In the genomic region with DNA sequence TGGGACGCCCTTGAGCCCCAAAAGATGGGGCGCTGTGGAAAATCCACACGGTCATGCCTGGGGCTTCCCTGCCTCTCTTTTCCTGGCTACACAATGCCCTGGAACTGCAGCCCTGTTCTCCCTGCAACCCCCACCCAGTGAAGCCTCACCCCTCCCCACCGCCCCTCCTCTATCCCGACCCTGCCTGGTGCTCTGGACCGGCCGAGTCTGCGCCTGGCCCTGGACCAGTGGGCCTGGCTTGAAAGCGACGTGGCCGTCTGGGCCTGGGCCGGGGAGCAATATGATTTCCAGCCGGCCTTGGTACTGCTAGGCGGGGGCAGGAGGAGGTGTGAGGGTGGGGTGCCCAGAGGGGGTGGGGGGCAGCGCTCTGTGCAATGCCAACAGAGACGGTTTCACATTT, we compare ENCODE assay signal across 13 cellular contexts.
DNase-seq lines count a peak whose midpoint lies in the region; ATAC-seq and TF ChIP-seq lines count a peak whose summit lies in the region.
"Had no signal": no experiment of that assay in that cellular context is flagged by ENCODE, and none has a peak within 500 bp of the region (broad histone marks: within the 10 kb centered on the region; RNA-seq: fewer than 3 reads in every experiment).

No MANE protein-coding gene starts in this region.

- no peak overlapping the region for H3K4ac ChIP-seq in mesenchymal stem cell (ENCODE audit: low read depth in 1 of 2, low read length in 2 of 2)

- H3F3A ChIP-seq in GM23248 (ENCODE audit: insufficient read depth), result no peaks in the 10 kb centered on the region

- 21 to 25% methylated on average over 16 of the region's 16 CpGs for WGBS in GM23248 (ENCODE audit: low coverage in 1 of 2, low lambda C conversion rate in 2 of 2, missing lambda C conversion rate in 2 of 2), 2 experiments
- WGBS in mesenchymal stem cell, result 86% methylated on average over 16 of the region's 16 CpGs
- 80 to 86% (median 84%) methylated on average over 8 to 16 of the region's 16 CpGs for WGBS in spleen, 5 donors

- H3K14ac ChIP-seq in mesenchymal stem cell (ENCODE audit: low read length in 2 of 2), result no peak overlapping the region

- H3K27me3 ChIP-seq in right atrium auricular region (no peaks in the 10 kb centered on the region), GM23248 (replicated peaks; ENCODE audit: insufficient read depth) (peaks cover 10% of the 10 kb centered on the region), mesenchymal stem cell (ENCODE audit: control insufficient read depth in 1 of 2, insufficient read depth in 1 of 2, low read length in 2 of 2) (peaks cover 25 to 49% of the 10 kb centered on the region in 2 experiments), spleen (replicated peaks in 1 of 7) (peaks cover 0 to 77% (median 0%) of the 10 kb centered on the region in 7 donors), Peyer's patch (no peaks in the 10 kb centered on the region), uterus (no peaks in the 10 kb centered on the region)

- peak overlapping the region; percentile 76 for H4K8ac ChIP-seq in mesenchymal stem cell (ENCODE audit: low read length)

- H3K4me3 ChIP-seq in right atrium auricular region (no peak overlapping the region), GM23248 (no peak overlapping the region), mesenchymal stem cell (ENCODE audit: insufficient read depth in 1 of 2, low read depth in 1 of 2, low read length in 2 of 2) (no peak overlapping the region), spleen (no peak overlapping the region), Peyer's patch (no peak overlapping the region), uterus (no peak overlapping the region)
- H3K4me3 ChIP-seq: HAP-1 had no signal

- intact Hi-C loops in Right ventricle myocardium superior (cut with DNase I) (no loop called here), spleen (cut with DNase I; ENCODE audit: low total_unique reads) (no loop called here), uterus (cut with DNase I; ENCODE audit: low total_unique reads) (no loop called here)

- H2BK12ac ChIP-seq in mesenchymal stem cell (ENCODE audit: low read length in 2 of 2), result peak overlapping the region; percentile 11 to 23

- no peaks in the 10 kb centered on the region for H3K79me1 ChIP-seq in mesenchymal stem cell (replicated peaks; ENCODE audit: low read length, poor library complexity, severe bottlenecking)

- no peak overlapping the region for H2BK5ac ChIP-seq in mesenchymal stem cell (ENCODE audit: low read depth, low read length, poor library complexity, severe bottlenecking)

- H3K4me2 ChIP-seq in GM23248 (ENCODE audit: unreplicated experiment) (no peak overlapping the region), mesenchymal stem cell (ENCODE audit: low read length, poor library complexity, severe bottlenecking) (no peak overlapping the region)

- no peaks in the 10 kb centered on the region for H3K9me3 ChIP-seq in right atrium auricular region
- H3K9me3 ChIP-seq in GM23248 (ENCODE audit: low read depth), result no peaks in the 10 kb centered on the region
- no peaks in the 10 kb centered on the region for H3K9me3 ChIP-seq in mesenchymal stem cell (ENCODE audit: control insufficient read depth, low read length)
- H3K9me3 ChIP-seq in spleen, result no peaks in the 10 kb centered on the region
- peaks cover 0 to 3% (median 0%) of the 10 kb centered on the region in 4 donors for H3K9me3 ChIP-seq in Peyer's patch
- no peaks in the 10 kb centered on the region for H3K9me3 ChIP-seq in uterus
- H3K9me3 ChIP-seq: HAP-1 had no signal

- no peak overlapping the region for H2AK5ac ChIP-seq in mesenchymal stem cell (ENCODE audit: low read length, severe bottlenecking)

- peak; percentile 21 for ATAC-seq in Right ventricle myocardium superior (ENCODE audit: poor library complexity)
- ATAC-seq: CD8-positive, alpha-beta T cell had no signal

- H2AFZ ChIP-seq in GM23248, result no peak overlapping the region
- H2AFZ ChIP-seq in mesenchymal stem cell (ENCODE audit: low read depth, low read length), result no peak overlapping the region

- H2BK15ac ChIP-seq in mesenchymal stem cell (ENCODE audit: low read depth, poor library complexity, severe bottlenecking), result no peak overlapping the region

- DNase-seq in Right ventricle myocardium superior (no peak), right atrium auricular region (ENCODE audit: low spot score) (no peak), GM23248 (peak; percentile 12), mesenchymal stem cell (no peak), spleen (no peak), Peyer's patch (no peak), uterus (no peak)
- DNase-seq: COR-L47, DMS153, DMS79 treated with DMSO at 0.1 percent for 48 hours, GOT3 had no signal

- no peaks in the 10 kb centered on the region for H4K20me1 ChIP-seq in GM23248 (ENCODE audit: insufficient read depth)

- no peak overlapping the region for H3K9ac ChIP-seq in GM23248
- H3K9ac ChIP-seq in mesenchymal stem cell (ENCODE audit: low read length), result no peak overlapping the region

- no peak overlapping the region for H3K23ac ChIP-seq in mesenchymal stem cell (ENCODE audit: low read length in 2 of 2)

- TF ChIP-seq POLR2A in spleen (IDR thresholded peaks at IDR 0.05) (no peak), Peyer's patch (IDR thresholded peaks at IDR 0.05) (no peak), uterus (IDR thresholded peaks at IDR 0.05) (no peak)

- peak overlapping the region; percentile 79 for H4K91ac ChIP-seq in mesenchymal stem cell (ENCODE audit: low read length)

- H3K79me2 ChIP-seq in GM23248 (ENCODE audit: insufficient read depth), result no peaks in the 10 kb centered on the region

- in situ Hi-C loops in GM23248 (cut with MboI), result no loop called here

- H3K18ac ChIP-seq in mesenchymal stem cell (ENCODE audit: low read depth in 1 of 2, low read length in 2 of 2), result peak overlapping the region in 1 of 2 experiments; percentile 69

- no peaks in the 10 kb centered on the region for H3K9me2 ChIP-seq in GM23248 (ENCODE audit: insufficient read depth)

- TF ChIP-seq CTCF in right atrium auricular region (IDR thresholded peaks at IDR 0.05) (no peak), spleen (IDR thresholded peaks at IDR 0.05 in 8 of 11, conservative IDR thresholded peaks at IDR 0.05 in 3 of 11) (no peak), Peyer's patch (IDR thresholded peaks at IDR 0.05) (no peak), uterus (IDR thresholded peaks at IDR 0.05) (no peak)

- H3K36me3 ChIP-seq in right atrium auricular region, result no peaks in the 10 kb centered on the region
- H3K36me3 ChIP-seq in GM23248 (ENCODE audit: low read depth), result no peaks in the 10 kb centered on the region
- peaks cover 0 to 5% of the 10 kb centered on the region in 2 experiments for H3K36me3 ChIP-seq in mesenchymal stem cell (ENCODE audit: control insufficient read depth in 1 of 2, insufficient read depth in 2 of 2, low read depth in 1 of 2, low read length in 2 of 2)
- no peaks in the 10 kb centered on the region for H3K36me3 ChIP-seq in spleen
- no peaks in the 10 kb centered on the region for H3K36me3 ChIP-seq in Peyer's patch
- no peaks in the 10 kb centered on the region for H3K36me3 ChIP-seq in uterus
- H3K36me3 ChIP-seq: HAP-1 had no signal

- H3K27ac ChIP-seq in right atrium auricular region (peak overlapping the region in 1 of 2 donors; percentile 11), GM23248 (no peak overlapping the region), mesenchymal stem cell (ENCODE audit: low read length, poor library complexity, severe bottlenecking) (no peak overlapping the region), spleen (peak overlapping the region in 5 of 8 donors; percentile 51 to 76 (median 55)), Peyer's patch (no peak overlapping the region), uterus (no peak overlapping the region)

- H2BK120ac ChIP-seq in mesenchymal stem cell (ENCODE audit: low read depth, low read length), result peak overlapping the region; percentile 45

- H3K4me1 ChIP-seq in right atrium auricular region, result peaks cover 0 to 34% of the 10 kb centered on the region in 2 donors
- H3K4me1 ChIP-seq in GM23248 (ENCODE audit: insufficient read depth), result no peaks in the 10 kb centered on the region
- H3K4me1 ChIP-seq in mesenchymal stem cell (ENCODE audit: control insufficient read depth, insufficient read depth, low read depth, low read length), result peaks cover 10% of the 10 kb centered on the region
- peaks cover 2 to 82% (median 57%) of the 10 kb centered on the region in 6 donors for H3K4me1 ChIP-seq in spleen
- H3K4me1 ChIP-seq in Peyer's patch, result peaks cover 0 to 15% (median 0%) of the 10 kb centered on the region in 4 donors
- H3K4me1 ChIP-seq in uterus, result peaks cover 0 to 11% of the 10 kb centered on the region in 2 donors
- H3K4me1 ChIP-seq: HAP-1 had no signal

Comparison
In these comparisons a context has a peak if more than half of its experiments do, and no peak if none do; other contexts are left out.
1. H3K27ac ChIP-seq: peak in spleen (5 of 8); none in GM23248 (single experiment), mesenchymal stem cell (single experiment), Peyer's patch (0 of 4) and uterus (0 of 2).